ENCODE assay signal across 11 cellular contexts in the genomic region with DNA sequence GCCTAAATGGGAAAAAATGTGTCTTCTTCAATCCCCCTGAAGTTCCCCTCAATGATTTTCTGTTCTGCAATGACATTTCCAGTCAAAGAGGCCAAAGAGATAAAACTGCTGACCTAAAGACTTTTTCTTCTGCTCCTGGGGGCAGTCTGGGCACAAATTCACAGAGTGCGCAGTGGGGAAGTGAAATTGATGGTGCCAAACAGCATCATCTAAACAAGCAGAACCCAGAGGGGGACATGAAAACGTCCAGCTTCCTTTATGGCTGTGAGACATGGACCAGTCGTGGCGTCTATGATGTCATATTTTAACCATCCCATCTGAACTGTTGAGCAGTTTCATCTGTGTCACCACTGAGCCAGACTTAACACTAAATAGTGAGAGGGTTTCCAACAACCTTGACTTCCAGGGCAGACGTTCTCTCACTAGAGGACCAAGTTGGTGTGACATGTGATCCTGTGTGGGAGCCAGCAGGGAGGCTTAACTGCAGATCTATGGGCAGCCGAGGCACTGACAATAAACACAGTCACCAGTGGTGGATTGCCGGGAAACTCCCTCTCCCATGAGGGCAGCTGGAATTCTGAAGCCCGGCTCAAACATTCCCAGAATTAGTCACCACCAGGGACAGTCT. TPM values are rescaled to one million over a fixed set of nuclear protein-coding genes. Genes with fewer than 3 reads are reported as not detected.
DNase-seq lines count a peak whose midpoint lies in the region; ATAC-seq, FAIRE-seq and TF ChIP-seq lines count a peak whose summit lies in the region.
"Had no signal": no experiment of that assay in that cellular context is flagged by ENCODE, and none has a peak within 500 bp of the region (broad histone marks: within the 10 kb centered on the region; RNA-seq: fewer than 3 reads in every experiment).

No MANE protein-coding gene starts in this region.

- H2AFZ ChIP-seq in GM12878 (ENCODE audit: control insufficient read depth, low read depth, low read length) = no peak overlapping the region

- CTCF ChIA-PET in GM12878 (lab: Yijun Ruan, JAX) = interaction anchor here (1.4 to 2.8 kb wide), 2 partner anchors 16 to 36 kb away, joined by 4 to 7 read pairs; no protein-coding TSS in a partner anchor

- peak; percentile 6 for DNase-seq in AG10803 (ENCODE audit: low read depth)
- DNase-seq in HTR-8/SVneo (ENCODE audit: insufficient read length, low spot score) = peak; percentile 13
- no peak for DNase-seq in GM12878 (ENCODE audit: low read depth, low spot score)
- peak; percentile 81 for DNase-seq in medulla oblongata (ENCODE audit: extremely low spot score)
- DNase-seq in NCI-H1092 (lab: John Stamatoyannopoulos, UW) = no peak
- no peak for DNase-seq in NCI-H226
- DNase-seq: Calu3; effector memory CD4-positive, alpha-beta T cell; lower lobe of right lung had no signal

- H3K27ac ChIP-seq in GM12878 (ENCODE audit: control insufficient read depth, insufficient read depth) = no peak overlapping the region
- no peak overlapping the region for H3K27ac ChIP-seq in gastroesophageal sphincter
- H3K27ac ChIP-seq: lower lobe of right lung had no signal

- intact Hi-C loops in GM12878 (cut with micrococcal nuclease; ENCODE audit: unreplicated experiment) = no loop called here

- BruUV-seq in GM12878 (replicated peaks; lab: Mats Ljungman, UMichigan) = no TSS peak

- SMC1A ChIA-PET in GM12878 (lab: Charles Lee; ENCODE audit: uncharacterized antibody, unreplicated experiment) = interaction anchor here (1.9 to 2.6 kb wide), 2 partner anchors 11 to 36 kb away, joined by 7 to 9 read pairs; no protein-coding TSS in a partner anchor

- TF ChIP-seq EP300 in GM12878 (IDR thresholded peaks at IDR 0.05; ENCODE audit: borderline replicate concordance in 1 of 2, control insufficient read depth in 1 of 2, low read depth in 2 of 2, low read length in 2 of 2) (no peak), gastroesophageal sphincter (IDR thresholded peaks at IDR 0.05) (no peak)

- WGBS in GM12878 (ENCODE audit: insufficient coverage, insufficient replicate concordance, low lambda C conversion rate, missing lambda C conversion rate) = 12% methylated on average over 8 of the region's 8 CpGs
- WGBS in gastroesophageal sphincter (ENCODE audit: low coverage in 1 of 2), 2 donors = 50 to 58% methylated on average over 3 to 4 of the region's 8 CpGs

- POLR2A ChIA-PET in GM12878 (lab: Charles Lee) = no interaction called here

- H3K4me3 ChIP-seq in AG10803 (ENCODE audit: low read length) (no peak overlapping the region), GM12878 (no peak overlapping the region), gastroesophageal sphincter (no peak overlapping the region)
- H3K4me3 ChIP-seq: lower lobe of right lung had no signal

- H3K27me3 ChIP-seq in GM12878 (replicated peaks in 1 of 2; ENCODE audit: control insufficient read depth in 2 of 2, insufficient read depth in 2 of 2, low read length in 1 of 2) (peaks cover 3% of the 10 kb centered on the region in 2 experiments; a peak in 2 of 4 replicates), gastroesophageal sphincter (no peaks in the 10 kb centered on the region)

- ATAC-seq in GM12878 (peak; percentile 61), HG03469 (IDR thresholded peaks at IDR 0.05; ENCODE audit: unreplicated experiment) (no peak), gastroesophageal sphincter (no peak)
- ATAC-seq: lower lobe of right lung had no signal

- in situ Hi-C loops in GM12878 (cut with MboI) = no loop called here

- H3K9ac ChIP-seq in GM12878 (ENCODE audit: control insufficient read depth, insufficient read depth, low read length) = no peak overlapping the region

- no peaks in the 10 kb centered on the region for H3K79me2 ChIP-seq in GM12878 (ENCODE audit: control insufficient read depth, insufficient read depth, low read length)

- H3K9me3 ChIP-seq in GM12878 (replicated peaks; ENCODE audit: control insufficient read depth, insufficient read depth, low read length) (no peaks in the 10 kb centered on the region), gastroesophageal sphincter (no peaks in the 10 kb centered on the region)
- H3K9me3 ChIP-seq: lower lobe of right lung had no signal

- H3K36me3 ChIP-seq in GM12878 (ENCODE audit: control insufficient read depth in 2 of 2, insufficient read depth in 2 of 2, low read length in 1 of 2) = no peaks in the 10 kb centered on the region
- H3K36me3 ChIP-seq in gastroesophageal sphincter = no peaks in the 10 kb centered on the region
- H3K36me3 ChIP-seq: lower lobe of right lung had no signal

- no peak overlapping the region for H3K4me2 ChIP-seq in GM12878 (ENCODE audit: control insufficient read depth, insufficient read depth)

- TF ChIP-seq RAD21 in GM12878 (IDR thresholded peaks at IDR 0.05; ENCODE audit: insufficient read depth, low read depth, low read length) = no peak

- no peak for TF ChIP-seq CTCF in AG10803 (conservative IDR thresholded peaks at IDR 0.05; ENCODE audit: low read length)
- TF ChIP-seq CTCF in GM12878 (IDR thresholded peaks at IDR 0.05 in 2 of 3, conservative IDR thresholded peaks at IDR 0.05 in 1 of 3; ENCODE audit: control insufficient read depth in 2 of 3, extremely low read depth in 1 of 3, insufficient read depth in 1 of 3, low read depth in 3 of 3, low read length in 3 of 3) = no peak
- no peak for TF ChIP-seq CTCF in gastroesophageal sphincter (IDR thresholded peaks at IDR 0.05)

- FAIRE-seq in HTR-8/SVneo (lab: Jason Lieb, UNC) (peak; percentile 26), GM12878 (lab: Jason Lieb, UNC) (no peak)

- TF ChIP-seq POLR2A in GM12878 (IDR thresholded peaks at IDR 0.05; ENCODE audit: low read depth, low read length) (no peak), gastroesophageal sphincter (IDR thresholded peaks at IDR 0.05) (no peak)

- H4K20me1 ChIP-seq in GM12878 (ENCODE audit: control insufficient read depth, insufficient read depth) = no peaks in the 10 kb centered on the region

- RAD21 ChIA-PET in GM12878 (lab: Charles Lee; ENCODE audit: unreplicated experiment) = no interaction called here

- H3K4me1 ChIP-seq in GM12878 (ENCODE audit: control insufficient read depth, insufficient read depth, low read length) = no peaks in the 10 kb centered on the region
- no peaks in the 10 kb centered on the region for H3K4me1 ChIP-seq in gastroesophageal sphincter
- H3K4me1 ChIP-seq: lower lobe of right lung had no signal

TF ChIP-seq in GM12878, 131 proteins besides CTCF, POLR2A, EP300 and RAD21:
- TF ChIP-seq CHD4 (IDR thresholded peaks at IDR 0.05) (no peak), ATF7 (IDR thresholded peaks at IDR 0.05; ENCODE audit: low read depth) (peak; percentile 35; the same call in 1 of the 2 replicates)

RNA-seq across cellular contexts. Expression of gene SCML4, which starts 12.4 kb away (rescaled TPM):
- 2.5 and 3.3 TPM in 2 replicates for total RNA-seq in GM12878 (2013; cell fraction: nucleolus; rRNA removed)
- total RNA-seq in GM12878 (2014; rRNA removed) (0.06 TPM in 1 of 2 replicates, not detected in the other), GM12878 (2014; rRNA removed; fragmentation: Illumina TruSeq; extraction: Trizol) (0.09 TPM in 2 replicates), GM12878 (2021) (0.11 and 0.46 TPM in 2 replicates), gastroesophageal sphincter (1 to 10 TPM in 1 of 4 donors, under 1 TPM in 2, not detected in 1; 0.35 to 1.7 (median 0.54) TPM)
- polyA plus RNA-seq in GM12878 (2011; ENCODE audit: low read depth) = not detected
- polyA plus RNA-seq in GM12878 (2011; rRNA removed) (3.1 and 3.2 TPM in 2 replicates), GM12878 (2014; fragmentation: Illumina TruSeq; extraction: Trizol) (0.06 TPM in 1 of 2 replicates, not detected in the other), GM12878 (2014; fragmentation: Nextera tagmentation; extraction: Ambion mirVana) (under 1 TPM in 1 of 2 experiments, not detected in 1; 0.11 TPM), GM12878 (2014; rRNA removed) (0.11 TPM in 1 of 2 replicates, not detected in the other), GM12878 (2016; fragmentation: Nextera tagmentation; extraction: Ambion mirVana) (not detected)
- polyA plus RNA-seq in GM12878 (2011; cell fraction: cytosol; rRNA removed) = 2.7 and 3.2 TPM in 2 replicates
- 5.6 and 9.0 TPM in 2 replicates for polyA plus RNA-seq in GM12878 (2011; cell fraction: nucleus; rRNA removed)
- not detected in 2 replicates for polyA plus RNA-seq in GM12878 (2012)
- polyA minus RNA-seq in GM12878 (2011; rRNA and poly(A)+ RNA removed) = 3.5 and 4.4 TPM in 2 replicates
- polyA minus RNA-seq in GM12878 (2011; cell fraction: cytosol; rRNA and poly(A)+ RNA removed) = 0.94 and 2.1 TPM in 2 replicates
- polyA minus RNA-seq in GM12878 (2011; cell fraction: nucleus; rRNA and poly(A)+ RNA removed) = 4.4 and 4.7 TPM in 2 replicates
- total RNA-seq: Calu3 had no signal

Comparison
In these comparisons a context has a peak if more than half of its experiments do, and no peak if none do; other contexts are left out.
1. DNase-seq: peak in AG10803 (single experiment), HTR-8/SVneo (single experiment) and medulla oblongata (single experiment); none in GM12878 (single experiment), NCI-H1092 (single experiment) and NCI-H226 (single experiment).